32 cellular contexts compared by ENCODE assay signal in the genomic region with DNA sequence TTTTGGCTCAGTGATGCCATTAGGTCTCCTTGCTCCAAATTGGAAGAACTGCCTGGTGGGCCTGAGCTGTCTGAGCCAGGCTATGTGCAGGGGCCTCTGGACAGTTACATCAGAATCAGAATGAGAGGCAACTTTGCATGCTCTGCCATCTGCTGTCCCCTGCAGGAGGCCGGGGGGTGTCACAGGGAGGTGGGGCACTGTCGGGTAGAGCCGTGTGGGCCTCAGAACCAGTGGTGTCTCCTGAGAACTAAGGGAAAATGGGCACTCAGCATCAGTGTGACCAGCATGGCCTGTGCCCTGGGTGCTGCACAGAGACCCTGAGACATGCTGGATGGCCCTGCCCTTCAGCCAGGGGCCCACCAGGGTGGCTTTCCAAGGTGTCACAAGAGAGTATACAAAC.
"Had no signal": no experiment of that assay in that cellular context is flagged by ENCODE, and none has a peak within 500 bp of the region (broad histone marks: within the 10 kb centered on the region; RNA-seq: fewer than 3 reads in every experiment).

No MANE protein-coding gene starts in this region.

- H3K4me3 ChIP-seq: coronary artery, dorsolateral prefrontal cortex, esophagus muscularis mucosa, gastrocnemius medialis, heart left ventricle had no signal

- H3K27me3 ChIP-seq: brain microvascular endothelial cell, dorsolateral prefrontal cortex, esophagus muscularis mucosa, foreskin keratinocyte, gastrocnemius medialis, heart left ventricle had no signal

- H3K27me3 Mint-ChIP-seq: activated CD8-positive, alpha-beta T cell treated with anti-CD3 and anti-CD28 coated beads for 36 hours; activated naive CD8-positive, alpha-beta T cell; central memory CD8-positive, alpha-beta T cell; dendritic cell treated with granulocyte-macrophage colony-stimulating factor and Interleukin-4, amounts not matched to agents 40 ng/mL and 50 ng/mL, for 4 days had no signal

- H3K4me1 Mint-ChIP-seq: activated B cell treated with CpG ODN at 0.5 μM for 24 hours; central memory CD8-positive, alpha-beta T cell; endodermal cell had no signal

- H3K27ac ChIP-seq: brain microvascular endothelial cell, coronary artery, dorsolateral prefrontal cortex, esophagus muscularis mucosa, foreskin keratinocyte, gastrocnemius medialis, heart left ventricle, WERI-Rb-1 had no signal

- DNase-seq: activated B cell treated with CpG ODN at 0.5 μM for 24 hours; activated CD4-positive, alpha-beta T cell treated with anti-CD3 and anti-CD28 coated beads for 48 hours; activated CD4-positive, alpha-beta T cell treated with anti-CD3 and anti-CD28 coated beads, Interleukin-2, amount 50 U/mL, for 1 hour; activated CD4-positive, alpha-beta T cell treated with anti-CD3 and anti-CD28 coated beads, Interleukin-2, amount 50 U/mL, for 48 hours; activated CD8-positive, alpha-beta memory T cell treated with anti-CD3 and anti-CD28 coated beads for 24 hours; activated CD8-positive, alpha-beta T cell treated with anti-CD3 and anti-CD28 coated beads for 36 hours; activated gamma-delta T cell; activated naive CD4-positive, alpha-beta T cell treated with anti-CD3 and anti-CD28 coated beads, Interleukin-2, amount 50 U/mL, for 16 hours; activated naive CD4-positive, alpha-beta T cell treated with Interleukin-2 at 50 U/mL for 16 hours; activated T-cell treated with anti-CD3 and anti-CD28 coated beads, Interleukin-2, amount 50 U/mL, for 48 hours; amniotic stem cell; anterior cingulate cortex; brain microvascular endothelial cell; dorsolateral prefrontal cortex; effector memory CD4-positive, alpha-beta T cell; endodermal cell; erythroblast; foreskin keratinocyte; gastrocnemius medialis; glutamatergic neuron; T-helper 1 cell; T-helper 17 cell; T1000; WERI-Rb-1 had no signal

- ATAC-seq: activated CD4-positive, CD25-positive, alpha-beta regulatory T cell treated with anti-CD3 and anti-CD28 coated beads, Interleukin-2, amount 50 U/mL, for 24 hours; activated CD8-positive, alpha-beta T cell treated with anti-CD3 and anti-CD28 coated beads for 36 hours; foreskin keratinocyte; gastrocnemius medialis; heart left ventricle; T-helper 17 cell had no signal

- H3K4me1 ChIP-seq: esophagus muscularis mucosa, foreskin keratinocyte, gastrocnemius medialis, heart left ventricle had no signal

- H3K27ac Mint-ChIP-seq: activated B cell treated with CpG ODN at 0.5 μM for 24 hours; activated CD8-positive, alpha-beta T cell treated with anti-CD3 and anti-CD28 coated beads for 36 hours; activated naive CD8-positive, alpha-beta T cell; dendritic cell treated with granulocyte-macrophage colony-stimulating factor and Interleukin-4, amounts not matched to agents 40 ng/mL and 50 ng/mL, for 4 days; endodermal cell; T-helper 2 cell treated with Interferon-gamma antibody and Interleukin-4, amounts not matched to agents 5 μg/mL and 100 μg/mL, for 36 hours had no signal

- H3K9me3 Mint-ChIP-seq: activated B cell treated with CpG ODN at 0.5 μM for 24 hours; central memory CD8-positive, alpha-beta T cell; endodermal cell; T-helper 2 cell treated with Interferon-gamma antibody and Interleukin-4, amounts not matched to agents 5 μg/mL and 100 μg/mL, for 36 hours had no signal

- H3K4me3 Mint-ChIP-seq: activated B cell treated with CpG ODN at 0.5 μM for 24 hours; activated CD8-positive, alpha-beta T cell treated with anti-CD3 and anti-CD28 coated beads for 36 hours; activated naive CD8-positive, alpha-beta T cell; central memory CD8-positive, alpha-beta T cell; dendritic cell treated with granulocyte-macrophage colony-stimulating factor and Interleukin-4, amounts not matched to agents 40 ng/mL and 50 ng/mL, for 4 days; endodermal cell; T-helper 17 cell; T-helper 2 cell treated with Interferon-gamma antibody and Interleukin-4, amounts not matched to agents 5 μg/mL and 100 μg/mL, for 36 hours had no signal

- H3K36me3 Mint-ChIP-seq: activated naive CD8-positive, alpha-beta T cell had no signal

- H3K9me3 ChIP-seq: gastrocnemius medialis had no signal

- H3K36me3 ChIP-seq: brain microvascular endothelial cell, gastrocnemius medialis, heart left ventricle, WERI-Rb-1 had no signal
